In the genomic region with DNA sequence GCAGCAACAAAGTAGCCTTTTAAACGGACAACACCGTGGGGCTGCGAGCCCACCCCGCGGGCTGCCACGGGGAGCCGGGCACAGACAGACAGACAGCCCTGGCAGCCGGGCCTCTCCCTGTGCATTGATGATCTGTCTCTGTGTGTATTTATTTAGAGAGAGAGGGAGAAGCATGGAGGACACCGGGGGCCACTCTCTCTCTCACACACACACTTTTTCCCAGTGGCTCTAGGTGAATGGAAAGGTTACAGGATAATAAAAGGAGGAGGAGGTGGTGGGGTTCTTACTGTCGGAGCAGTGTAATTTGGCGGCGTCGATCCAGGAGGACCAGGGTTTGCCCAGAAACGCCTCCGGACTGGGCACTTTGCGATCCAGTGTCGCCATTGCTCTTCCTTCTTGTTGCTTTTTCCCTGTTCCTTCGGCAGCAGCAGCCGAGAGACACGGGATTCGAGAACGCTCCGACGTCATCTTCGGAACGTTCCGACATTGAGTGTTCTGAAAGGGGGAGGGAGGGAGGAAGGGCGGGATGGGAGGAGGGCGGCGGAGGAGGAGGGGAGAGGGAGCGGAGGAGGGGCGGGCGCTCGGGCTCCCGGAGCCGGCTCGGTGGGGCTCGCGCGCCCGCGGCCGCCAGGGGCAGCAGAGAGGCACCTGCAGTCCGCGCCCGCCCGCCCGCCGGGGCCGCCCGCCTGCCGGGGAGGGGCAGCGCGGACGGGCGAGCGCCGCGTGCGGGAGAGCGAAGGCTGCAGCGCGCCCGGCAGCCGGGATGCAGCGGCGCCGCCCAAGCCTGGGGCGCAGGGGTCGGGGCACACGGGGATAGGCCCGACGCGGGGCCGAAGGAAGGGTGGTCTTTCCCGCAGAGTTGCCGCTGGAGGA, we compare ENCODE assay signal across 8 cellular contexts. TPM values are rescaled to one million over a fixed set of nuclear protein-coding genes. Genes with fewer than 3 reads are reported as not detected.
DNase-seq lines count a peak whose midpoint lies in the region; ATAC-seq and TF ChIP-seq lines count a peak whose summit lies in the region.

A gene with protein sequence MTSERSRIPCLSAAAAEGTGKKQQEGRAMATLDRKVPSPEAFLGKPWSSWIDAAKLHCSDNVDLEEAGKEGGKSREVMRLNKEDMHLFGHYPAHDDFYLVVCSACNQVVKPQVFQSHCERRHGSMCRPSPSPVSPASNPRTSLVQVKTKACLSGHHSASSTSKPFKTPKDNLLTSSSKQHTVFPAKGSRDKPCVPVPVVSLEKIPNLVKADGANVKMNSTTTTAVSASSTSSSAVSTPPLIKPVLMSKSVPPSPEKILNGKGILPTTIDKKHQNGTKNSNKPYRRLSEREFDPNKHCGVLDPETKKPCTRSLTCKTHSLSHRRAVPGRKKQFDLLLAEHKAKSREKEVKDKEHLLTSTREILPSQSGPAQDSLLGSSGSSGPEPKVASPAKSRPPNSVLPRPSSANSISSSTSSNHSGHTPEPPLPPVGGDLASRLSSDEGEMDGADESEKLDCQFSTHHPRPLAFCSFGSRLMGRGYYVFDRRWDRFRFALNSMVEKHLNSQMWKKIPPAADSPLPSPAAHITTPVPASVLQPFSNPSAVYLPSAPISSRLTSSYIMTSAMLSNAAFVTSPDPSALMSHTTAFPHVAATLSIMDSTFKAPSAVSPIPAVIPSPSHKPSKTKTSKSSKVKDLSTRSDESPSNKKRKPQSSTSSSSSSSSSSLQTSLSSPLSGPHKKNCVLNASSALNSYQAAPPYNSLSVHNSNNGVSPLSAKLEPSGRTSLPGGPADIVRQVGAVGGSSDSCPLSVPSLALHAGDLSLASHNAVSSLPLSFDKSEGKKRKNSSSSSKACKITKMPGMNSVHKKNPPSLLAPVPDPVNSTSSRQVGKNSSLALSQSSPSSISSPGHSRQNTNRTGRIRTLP (minus strand): TSS at position 509 of the 873 bp plus-strand sequence. CDS start 41 bp downstream, at position 468.

- peaks cover 18% of the 10 kb centered on the region in 2 donors for H3K4me1 ChIP-seq in gastrocnemius medialis

- peak within 1 kb of the TSS; percentile 95 for H3K27ac ChIP-seq in brain microvascular endothelial cell
- peak within 1 kb of the TSS; percentile 80 to 89 (median 84) for H3K27ac ChIP-seq in gastrocnemius medialis

- peak; percentile 44 to 80 for TF ChIP-seq POLR2A in gastrocnemius medialis (IDR thresholded peaks at IDR 0.05)

- H3K36me3 ChIP-seq in brain microvascular endothelial cell (replicated peaks): no peaks in the 10 kb centered on the region
- no peaks in the 10 kb centered on the region for H3K36me3 ChIP-seq in gastrocnemius medialis

- H3K4me3 ChIP-seq in GM12875 (ENCODE audit: low read depth, low read length): peak within 1 kb of the TSS; percentile 38
- peak within 1 kb of the TSS; percentile 74 for H3K4me3 ChIP-seq in brain microvascular endothelial cell (ENCODE audit: low read depth, low read length)
- peak within 1 kb of the TSS; percentile 81 for H3K4me3 ChIP-seq in iPS-11a (ENCODE audit: low read depth, low read length)
- H3K4me3 ChIP-seq in gastrocnemius medialis: peak within 1 kb of the TSS; percentile 70 to 91 (median 81)

- DNase-seq in NCI-H2171 (lab: John Stamatoyannopoulos, UW) (peak; percentile 96), UCSD-AML1 (lab: John Stamatoyannopoulos, UW; ENCODE audit: unreplicated experiment) (peak; percentile 85), brain microvascular endothelial cell (peak; percentile 96), gastrocnemius medialis (peak; percentile 93 to 94)

- H3K27me3 ChIP-seq in brain microvascular endothelial cell (replicated peaks) (no peaks in the 10 kb centered on the region), gastrocnemius medialis (no peaks in the 10 kb centered on the region)

- ATAC-seq in HG03039 (IDR thresholded peaks at IDR 0.05; ENCODE audit: unreplicated experiment) (peak; percentile 71), gastrocnemius medialis (peak; percentile 98), HG03457 (IDR thresholded peaks at IDR 0.05; ENCODE audit: unreplicated experiment) (no peak)

- in situ Hi-C loops in brain microvascular endothelial cell (cut with HindIII; ENCODE audit: low pct_ligation_motif_present, low sequenced_read_pairs): no loop called here
- in situ Hi-C loops in gastrocnemius medialis (cut with MboI; ENCODE audit: low sequenced_read_pairs in 4 of 4): loop anchor here in 2 of 4 donors (25.0 kb wide), 2 partner anchors 136 to 286 kb away; no protein-coding TSS in a partner anchor

- TF ChIP-seq CTCF in GM12875 (IDR thresholded peaks at IDR 0.05; ENCODE audit: borderline replicate concordance, insufficient read depth, low read depth, low read length) (peak; percentile 69), brain microvascular endothelial cell (IDR thresholded peaks at IDR 0.05; ENCODE audit: low read depth, low read length, missing control alignments) (peak; percentile 37), gastrocnemius medialis (IDR thresholded peaks at IDR 0.05 in 4 of 5, conservative IDR thresholded peaks at IDR 0.05 in 1 of 5) (peak; percentile 51 to 91 (median 82))

- no peaks in the 10 kb centered on the region for H3K9me3 ChIP-seq in gastrocnemius medialis

- intact Hi-C loops in gastrocnemius medialis (cut with DNase I; ENCODE audit: low total_unique reads): loop anchor here (1.0 to 10.0 kb wide), 6 partner anchors 99 to 786 kb away; a partner anchor contains a TSS

RNA-seq across cellular contexts. Expression of the gene that starts here (rescaled TPM):
- 1 to 10 TPM; 1.6 to 6.6 (median 4.8) TPM for total RNA-seq in gastrocnemius medialis
